8 cellular contexts compared by ENCODE assay signal in genomic region chr15:51132384-51133139, GRCh38. TPM values are rescaled to one million over a fixed set of nuclear protein-coding genes. Genes with fewer than 3 reads are reported as not detected.
DNase-seq lines count a peak whose midpoint lies in the region; ATAC-seq, FAIRE-seq and TF ChIP-seq lines count a peak whose summit lies in the region.

No MANE protein-coding gene starts in this region.

- H3K4me1 Mint-ChIP-seq in neural progenitor cell, result no peaks in the 10 kb centered on the region
- no peaks in the 10 kb centered on the region for H3K4me1 Mint-ChIP-seq in activated T-cell treated with anti-CD3 and anti-CD28 coated beads, Interleukin-2, amount 50 U/mL, for 24 hours (ENCODE audit: low read depth)

- TF ChIP-seq POLR2A in A549 (IDR thresholded peaks at IDR 0.05; ENCODE audit: low read length), result no peak

- 12% methylated on average over 6 of the region's 6 CpGs for WGBS in A549 (ENCODE audit: missing lambda C conversion rate)

- DNase-seq in A549 (ENCODE audit: low read depth in 1 of 2, low spot score in 1 of 2) (peak; percentile 55 to 69), RKO (ENCODE audit: low spot score) (peak; percentile 45), fibroblast of mammary gland (ENCODE audit: low read depth) (peak; percentile 99), neural progenitor cell (ENCODE audit: low spot score) (peak; percentile 61), NCI-H526 treated with DMSO at 0.1 percent for 48 hours (lab: John Stamatoyannopoulos, UW) (no peak)
- DNase-seq in activated T-cell treated with anti-CD3 and anti-CD28 coated beads, Interleukin-2, amount 50 U/mL, for 24 hours, result no peak

- peak; percentile 68 to 69 for TF ChIP-seq RAD21 in A549 (conservative IDR thresholded peaks at IDR 0.05 in 1 of 2, IDR thresholded peaks at IDR 0.05 in 1 of 2)

- FAIRE-seq in A549 (lab: Jason Lieb, UNC), result no peak

- peaks cover 13% of the 10 kb centered on the region for H3K4me1 ChIP-seq in A549
- H3K4me1 ChIP-seq in neural progenitor cell, result no peaks in the 10 kb centered on the region

- H3K4me2 ChIP-seq in A549, result peak overlapping the region; percentile 47
- no peak overlapping the region for H3K4me2 ChIP-seq in neural progenitor cell

- peak; percentile 74 to 89 for ATAC-seq in A549
- ATAC-seq in HG03521 (IDR thresholded peaks at IDR 0.05; ENCODE audit: unreplicated experiment), result no peak

- H4K20me1 ChIP-seq in neural progenitor cell (ENCODE audit: low read depth), result no peaks in the 10 kb centered on the region

- POLR2A ChIA-PET in A549 (lab: Yijun Ruan, JAX), result no interaction called here

- peaks cover 5% of the 10 kb centered on the region for H3K27me3 Mint-ChIP-seq in neural progenitor cell (ENCODE audit: insufficient read depth, low read depth)
- H3K27me3 Mint-ChIP-seq in activated T-cell treated with anti-CD3 and anti-CD28 coated beads, Interleukin-2, amount 50 U/mL, for 24 hours, result peaks cover 16% of the 10 kb centered on the region

- no peak overlapping the region for H3K4me3 ChIP-seq in A549
- H3K4me3 ChIP-seq in fibroblast of mammary gland (ENCODE audit: control insufficient read depth, low read depth, low read length), result no peak overlapping the region
- H3K4me3 ChIP-seq in neural progenitor cell, result no peak overlapping the region

- H3K27ac ChIP-seq in A549, result peak overlapping the region; percentile 54 to 57
- H3K27ac ChIP-seq in neural progenitor cell, result no peak overlapping the region

- no peak overlapping the region for H3K27ac Mint-ChIP-seq in neural progenitor cell
- H3K27ac Mint-ChIP-seq in activated T-cell treated with anti-CD3 and anti-CD28 coated beads, Interleukin-2, amount 50 U/mL, for 24 hours, result no peak overlapping the region

- H3K9ac ChIP-seq in neural progenitor cell, result no peak overlapping the region

- TF ChIP-seq EP300 in A549 (IDR thresholded peaks at IDR 0.05), result no peak

- peaks cover 2% of the 10 kb centered on the region for H3K9me3 Mint-ChIP-seq in neural progenitor cell
- H3K9me3 Mint-ChIP-seq in activated T-cell treated with anti-CD3 and anti-CD28 coated beads, Interleukin-2, amount 50 U/mL, for 24 hours, result no peaks in the 10 kb centered on the region

- no peaks in the 10 kb centered on the region for H3K27me3 ChIP-seq in neural progenitor cell

- H3F3A ChIP-seq in neural progenitor cell (ENCODE audit: low read depth), result no peaks in the 10 kb centered on the region

- no peaks in the 10 kb centered on the region for H3K9me3 ChIP-seq in A549
- H3K9me3 ChIP-seq in neural progenitor cell (ENCODE audit: low read depth), result no peaks in the 10 kb centered on the region

- H3K4me3 Mint-ChIP-seq in neural progenitor cell, result no peak overlapping the region
- no peak overlapping the region for H3K4me3 Mint-ChIP-seq in activated T-cell treated with anti-CD3 and anti-CD28 coated beads, Interleukin-2, amount 50 U/mL, for 24 hours

- TF ChIP-seq CTCF in A549 (IDR thresholded peaks at IDR 0.05) (peak; percentile 86), GM12872 (IDR thresholded peaks at IDR 0.05; ENCODE audit: insufficient read depth, low read depth, low read length) (peak; percentile 91), fibroblast of mammary gland (conservative IDR thresholded peaks at IDR 0.05; ENCODE audit: control insufficient read depth, insufficient read depth, low read depth, low read length) (peak; percentile 100), neural progenitor cell (IDR thresholded peaks at IDR 0.05) (peak; percentile 93)

- H3K79me2 ChIP-seq in neural progenitor cell (ENCODE audit: low read depth), result no peaks in the 10 kb centered on the region

- CTCF ChIA-PET in A549 (lab: Yijun Ruan, JAX), result interaction anchor here (0.6 to 3.5 kb wide), 30 partner anchors 8 to 270 kb away, joined by 3 to 16 read pairs (median 4); no protein-coding TSS in a partner anchor

- H3K36me3 Mint-ChIP-seq in neural progenitor cell, result no peaks in the 10 kb centered on the region
- no peaks in the 10 kb centered on the region for H3K36me3 Mint-ChIP-seq in activated T-cell treated with anti-CD3 and anti-CD28 coated beads, Interleukin-2, amount 50 U/mL, for 24 hours (ENCODE audit: low read depth)

- no peak overlapping the region for H2AFZ ChIP-seq in neural progenitor cell (replicated peaks)

- no peaks in the 10 kb centered on the region for H3K36me3 ChIP-seq in neural progenitor cell

TF ChIP-seq in A549, 52 proteins besides CTCF, POLR2A, EP300 and RAD21 (continues in another document):
- no peak for TF ChIP-seq TP53 (CRISPR knock-in tag; IDR thresholded peaks at IDR 0.05)
- TF ChIP-seq NPAS2 (CRISPR knock-in tag; IDR thresholded peaks at IDR 0.05; ENCODE audit: borderline replicate concordance), result no peak
- TF ChIP-seq HMGXB4 (CRISPR knock-in tag; IDR thresholded peaks at IDR 0.05; ENCODE audit: borderline replicate concordance), result no peak
- no peak for TF ChIP-seq JUNB (IDR thresholded peaks at IDR 0.05)
- no peak for TF ChIP-seq FOSB (CRISPR knock-in tag; IDR thresholded peaks at IDR 0.05)
- no peak for TF ChIP-seq HEYL (CRISPR knock-in tag; IDR thresholded peaks at IDR 0.05)
- TF ChIP-seq CHD2 (IDR thresholded peaks at IDR 0.05; ENCODE audit: low read length, partially characterized antibody), result no peak
- TF ChIP-seq REST (IDR thresholded peaks at IDR 0.05), result no peak
- TF ChIP-seq HES2 (IDR thresholded peaks at IDR 0.05), result no peak
- TF ChIP-seq ZC3H11A (IDR thresholded peaks at IDR 0.05), result no peak
- peak; percentile 83 for TF ChIP-seq SMC3 (IDR thresholded peaks at IDR 0.05)
- TF ChIP-seq EHMT2 (IDR thresholded peaks at IDR 0.05; ENCODE audit: low read depth), result no peak
- TF ChIP-seq HOXB5 (CRISPR knock-in tag; IDR thresholded peaks at IDR 0.05), result no peak
- TF ChIP-seq HOXA7 (CRISPR knock-in tag; IDR thresholded peaks at IDR 0.05), result no peak
- TF ChIP-seq PHF8 (IDR thresholded peaks at IDR 0.05; ENCODE audit: borderline replicate concordance, low read depth), result no peak
- no peak for TF ChIP-seq NR3C1 (IDR thresholded peaks at IDR 0.05)
- no peak for TF ChIP-seq SREBF2 (IDR thresholded peaks at IDR 0.05)
- no peak for TF ChIP-seq ATOH8 (CRISPR knock-in tag; IDR thresholded peaks at IDR 0.05; ENCODE audit: low read depth)

RNA-seq across cellular contexts. Expression of gene TNFAIP8L3, which starts 37.9 kb away (rescaled TPM):
- polyA plus RNA-seq in A549 (2011; rRNA removed) (0.26 and 0.57 TPM in 2 replicates), A549 (2017; fragmentation: RNase III; extraction: RNeasy Plus Mini Kit Qiagen cat#74134 plus additional on column Dnase treatment) (1.4 to 1.8 TPM (median 1.4 TPM) in 3 replicates)
- polyA plus RNA-seq in A549 (2012; cell fraction: cytosol; rRNA removed), result 0.12 and 0.14 TPM in 2 replicates
- 0.02 and 0.06 TPM in 2 replicates for polyA plus RNA-seq in A549 (2012; cell fraction: nucleus; rRNA removed)
- 0.17 and 0.29 TPM in 2 replicates for polyA minus RNA-seq in A549 (2011; rRNA and poly(A)+ RNA removed)
- not detected in 2 replicates for total RNA-seq in neural progenitor cell (ENCODE audit: low replicate concordance)

Comparison
In these comparisons a context has a peak if more than half of its experiments do, and no peak if none do; other contexts are left out.
1. DNase-seq: peak in A549 (2 of 2), RKO (single experiment), fibroblast of mammary gland (single experiment) and neural progenitor cell (single experiment); none in NCI-H526 treated with DMSO at 0.1 percent for 48 hours (single experiment) and activated T-cell treated with anti-CD3 and anti-CD28 coated beads, Interleukin-2, amount 50 U/mL, for 24 hours (single experiment).
2. Peak in every context shown above with its lines, with median percentiles within 50 percentile points of each other: CTCF ChIP-seq.